In genomic region chr17:30564422-30565072, GRCh38 we compare ENCODE assay signal across 8 cellular contexts.
A peak's percentile ranks its signal among the peaks of the same experiment; 100 is the strongest.
DNase-seq lines count a peak whose midpoint lies in the region; ATAC-seq and TF ChIP-seq lines count a peak whose summit lies in the region.
"Not testable (repeated sequence)": the region's sequence is repeated elsewhere in the genome, so short reads cannot be mapped to it uniquely, and the experiment has no call there.

No MANE protein-coding gene starts in this region.

- H3K4me3 ChIP-seq in HEK293 (ENCODE audit: low read depth, low read length), result not testable (repeated sequence)

- not testable (repeated sequence) for H3K4me3 Mint-ChIP-seq in WTC11

- H3K4me1 ChIP-seq in HEK293 (ENCODE audit: control insufficient read depth, insufficient read depth, low read length), result not testable (repeated sequence)

- intact Hi-C loops in head of caudate nucleus (cut with DNase I); posterior vena cava (cut with DNase I): not testable (repeated sequence)

- not testable (repeated sequence) for H3K36me3 Mint-ChIP-seq in WTC11

- H3K9me3 Mint-ChIP-seq in WTC11, result not testable (repeated sequence)

- not testable (repeated sequence) for H3K27ac ChIP-seq in HEK293 (ENCODE audit: extremely low read depth, low read depth, low read length)

- TF ChIP-seq CTCF in HEK293 (tag by site-specific recombination; IDR thresholded peaks at IDR 0.05); WTC11 (IDR thresholded peaks at IDR 0.05): not testable (repeated sequence)

- H3K36me3 ChIP-seq in HEK293 (ENCODE audit: control insufficient read depth in 2 of 2, insufficient read depth in 1 of 2, low read length in 2 of 2), result not testable (repeated sequence)

- H3K27ac Mint-ChIP-seq in WTC11, result not testable (repeated sequence)

- not testable (repeated sequence) for H3K27me3 Mint-ChIP-seq in WTC11 (ENCODE audit: low read depth)

- CTCF ChIA-PET in HEK293 (lab: Yijun Ruan, JAX), result not testable (repeated sequence)
- CTCF ChIA-PET in WTC11 (lab: Charles Lee), result interaction anchor here (1.6 to 2.5 kb wide), 2 partner anchors 9 to 152 kb away, joined by 3 to 7 read pairs; no protein-coding TSS in a partner anchor

- DNase-seq in Ammon's horn (ENCODE audit: low spot score), result peak; percentile 82
- DNase-seq in NCI-H146 treated with DMSO at 0.1 percent for 48 hours (lab: John Stamatoyannopoulos, UW; ENCODE audit: unreplicated experiment), result peak; percentile 44
- DNase-seq in SIG-M5 treated with dmso at 0.1 percent for 504 hours (lab: John Stamatoyannopoulos, UW; ENCODE audit: unreplicated experiment), result peak; percentile 33
- not testable (repeated sequence) for DNase-seq in WTC11 (ENCODE audit: low spot score)
- peak in 41 of 42 donors; percentile 13 to 77 (median 52) for DNase-seq in head of caudate nucleus
- peak; percentile 62 for DNase-seq in mesenteric fat pad (ENCODE audit: low spot score)
- DNase-seq in posterior vena cava (ENCODE audit: low spot score), result peak; percentile 76

- POLR2A ChIA-PET in HEK293 (lab: Yijun Ruan, JAX), result not testable (repeated sequence)
- POLR2A ChIA-PET in WTC11 (lab: Charles Lee), result interaction anchor here (0.6 kb wide), 1 partner anchor 32 kb away, joined by 6 read pairs; no protein-coding TSS in a partner anchor

- not testable (repeated sequence) for H3K9me3 ChIP-seq in HEK293 (ENCODE audit: control insufficient read depth, insufficient read depth, low read depth, low read length)

- ATAC-seq in WTC11, result not testable (repeated sequence)

- H3K4me1 Mint-ChIP-seq in WTC11, result peaks cover 15% of the 10 kb centered on the region

TF ChIP-seq in HEK293, 187 proteins besides CTCF, POLR2A, EP300 and RAD21:
- peak; percentile 79 for TF ChIP-seq ZIC2 (tag by site-specific recombination; IDR thresholded peaks at IDR 0.05)
- TF ChIP-seq KLF9 (tag by site-specific recombination; IDR thresholded peaks at IDR 0.05; ENCODE audit: low read depth), result peak; percentile 31; the same call in 1 of the 2 replicates

TF ChIP-seq in WTC11, 78 proteins besides CTCF, POLR2A, EP300 and RAD21:
- TF ChIP-seq ZNF423 (CRISPR knock-in tag; IDR thresholded peaks at IDR 0.05), result 0 out of 2 replicates have a peak, but pooled peaks have one; percentile 13
